37 cellular contexts compared by ENCODE assay signal in the genomic region with DNA sequence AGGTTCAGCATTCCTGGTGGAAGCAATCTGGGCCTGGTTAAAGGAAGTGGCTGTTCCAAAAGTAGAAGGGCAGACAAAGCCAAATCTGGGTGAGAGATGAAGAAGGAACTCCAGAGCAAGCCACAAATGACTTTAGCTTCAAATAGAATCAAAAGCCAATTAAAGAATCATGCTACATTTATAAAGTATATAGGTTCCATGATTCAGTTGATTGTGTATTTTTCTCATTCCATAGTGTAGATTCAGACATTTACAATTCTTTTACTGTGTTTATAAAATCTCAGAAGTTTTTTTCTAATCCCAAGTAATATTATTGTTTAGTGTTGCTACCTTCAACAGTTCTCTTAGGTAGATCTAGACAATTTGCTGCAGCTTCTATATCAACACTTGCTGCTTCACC.
"Had no signal": no experiment of that assay in that cellular context is flagged by ENCODE, and none has a peak within 500 bp of the region (broad histone marks: within the 10 kb centered on the region; RNA-seq: fewer than 3 reads in every experiment).

No MANE protein-coding gene starts in this region.

- H3K4me3 ChIP-seq: adrenal gland, coronary artery, dorsolateral prefrontal cortex, esophagus muscularis mucosa, gastrocnemius medialis, heart left ventricle had no signal

- H3K4me1 ChIP-seq: adrenal gland, esophagus muscularis mucosa, gastrocnemius medialis, heart left ventricle had no signal

- H3K27ac Mint-ChIP-seq: activated B cell treated with CpG ODN at 0.5 μM for 24 hours; activated CD4-positive, alpha-beta memory T cell treated with anti-CD3 and anti-CD28 coated beads for 36 hours; activated CD4-positive, alpha-beta T cell treated with anti-CD3 and anti-CD28 coated beads, Interleukin-2, amount 10 ng/mL, durations not matched to agents 24 days and 14 days; activated CD8-positive, alpha-beta memory T cell treated with anti-CD3 and anti-CD28 coated beads, Interleukin-2, amount 10 ng/mL, durations not matched to agents 7 days and 5 days; activated CD8-positive, alpha-beta T cell treated with anti-CD3 and anti-CD28 coated beads, Interleukin-2, amount 10 ng/mL, durations not matched to agents 7 days and 5 days; activated naive CD4-positive, alpha-beta T cell treated with anti-CD3 and anti-CD28 coated beads for 36 hours; activated naive CD4-positive, alpha-beta T cell treated with anti-CD3 and anti-CD28 coated beads, Interleukin-2, amount 50 U/mL, for 24 hours; activated naive CD8-positive, alpha-beta T cell treated with anti-CD3 and anti-CD28 coated beads for 36 hours; activated naive CD8-positive, alpha-beta T cell treated with anti-CD3 and anti-CD28 coated beads, Interleukin-2, amount 50 U/mL, for 24 hours; activated T-helper 1 cell treated with anti-CD3 and anti-CD28 coated beads, Interleukin-12 subunit alpha, Interleukin-12 subunit beta, Interleukin-2, Interleukin-4 antibody, amounts not matched to agents 30 ng/mL and 10 ng/mL and 1 ng/mL, durations not matched to agents 14 hours and 24 hours and 36 hours; activated T-helper 2 cell treated with anti-CD3 and anti-CD28 coated beads, Interferon-gamma antibody, Interleukin-2, Interleukin-4, amounts not matched to agents 10 μg/mL and 5 μg/mL and 100 μg/mL, durations not matched to agents 14 hours and 24 hours and 36 hours; brain; dendritic cell treated with granulocyte-macrophage colony-stimulating factor and Interleukin-4, amounts not matched to agents 40 ng/mL and 50 ng/mL, for 4 days; T-helper 17 cell; T-helper 2 cell treated with Interferon-gamma antibody and Interleukin-4, amounts not matched to agents 5 μg/mL and 100 μg/mL, for 36 hours had no signal

- H3K36me3 ChIP-seq: adrenal gland, esophagus muscularis mucosa, gastrocnemius medialis, heart left ventricle, WERI-Rb-1 had no signal

- H3K27ac ChIP-seq: adrenal gland, coronary artery, dorsolateral prefrontal cortex, esophagus muscularis mucosa, foreskin keratinocyte, gastrocnemius medialis, heart left ventricle, WERI-Rb-1 had no signal

- H3K27me3 Mint-ChIP-seq: activated CD4-positive, alpha-beta T cell treated with anti-CD3 and anti-CD28 coated beads, Interleukin-2, amount 10 ng/mL, durations not matched to agents 24 days and 14 days; activated CD8-positive, alpha-beta memory T cell treated with anti-CD3 and anti-CD28 coated beads, Interleukin-2, amount 10 ng/mL, durations not matched to agents 7 days and 5 days; activated naive CD4-positive, alpha-beta T cell treated with anti-CD3 and anti-CD28 coated beads, Interleukin-2, amount 50 U/mL, for 24 hours; activated naive CD8-positive, alpha-beta T cell treated with anti-CD3 and anti-CD28 coated beads for 36 hours; central memory CD8-positive, alpha-beta T cell; dendritic cell treated with granulocyte-macrophage colony-stimulating factor and Interleukin-4, amounts not matched to agents 40 ng/mL and 50 ng/mL, for 4 days had no signal

- H3K9me3 ChIP-seq: adrenal gland, esophagus muscularis mucosa, gastrocnemius medialis had no signal

- FAIRE-seq: bronchial epithelial cell had no signal

- H3K4me3 Mint-ChIP-seq: activated B cell treated with CpG ODN at 0.5 μM for 24 hours; activated CD4-positive, alpha-beta memory T cell treated with anti-CD3 and anti-CD28 coated beads for 36 hours; activated CD4-positive, alpha-beta T cell treated with anti-CD3 and anti-CD28 coated beads, Interleukin-2, amount 10 ng/mL, durations not matched to agents 24 days and 14 days; activated CD8-positive, alpha-beta memory T cell treated with anti-CD3 and anti-CD28 coated beads, Interleukin-2, amount 10 ng/mL, durations not matched to agents 7 days and 5 days; activated CD8-positive, alpha-beta T cell treated with anti-CD3 and anti-CD28 coated beads, Interleukin-2, amount 10 ng/mL, durations not matched to agents 7 days and 5 days; activated naive CD4-positive, alpha-beta T cell treated with anti-CD3 and anti-CD28 coated beads for 36 hours; activated naive CD4-positive, alpha-beta T cell treated with anti-CD3 and anti-CD28 coated beads, Interleukin-2, amount 50 U/mL, for 24 hours; activated naive CD8-positive, alpha-beta T cell treated with anti-CD3 and anti-CD28 coated beads for 36 hours; activated naive CD8-positive, alpha-beta T cell treated with anti-CD3 and anti-CD28 coated beads, Interleukin-2, amount 50 U/mL, for 24 hours; activated T-helper 1 cell treated with anti-CD3 and anti-CD28 coated beads, Interleukin-12 subunit alpha, Interleukin-12 subunit beta, Interleukin-2, Interleukin-4 antibody, amounts not matched to agents 30 ng/mL and 10 ng/mL and 1 ng/mL, durations not matched to agents 14 hours and 24 hours and 36 hours; brain; central memory CD8-positive, alpha-beta T cell; dendritic cell treated with granulocyte-macrophage colony-stimulating factor and Interleukin-4, amounts not matched to agents 40 ng/mL and 50 ng/mL, for 4 days; T-helper 17 cell; T-helper 2 cell treated with Interferon-gamma antibody and Interleukin-4, amounts not matched to agents 5 μg/mL and 100 μg/mL, for 36 hours had no signal

- H3K9me3 Mint-ChIP-seq: activated CD4-positive, alpha-beta memory T cell treated with anti-CD3 and anti-CD28 coated beads for 36 hours; activated CD4-positive, alpha-beta T cell treated with anti-CD3 and anti-CD28 coated beads, Interleukin-2, amount 10 ng/mL, durations not matched to agents 24 days and 14 days; activated naive CD4-positive, alpha-beta T cell treated with anti-CD3 and anti-CD28 coated beads for 36 hours; activated naive CD4-positive, alpha-beta T cell treated with anti-CD3 and anti-CD28 coated beads, Interleukin-2, amount 50 U/mL, for 24 hours; activated naive CD8-positive, alpha-beta T cell treated with anti-CD3 and anti-CD28 coated beads for 36 hours; activated naive CD8-positive, alpha-beta T cell treated with anti-CD3 and anti-CD28 coated beads, Interleukin-2, amount 50 U/mL, for 24 hours; activated T-helper 1 cell treated with anti-CD3 and anti-CD28 coated beads, Interleukin-12 subunit alpha, Interleukin-12 subunit beta, Interleukin-2, Interleukin-4 antibody, amounts not matched to agents 30 ng/mL and 10 ng/mL and 1 ng/mL, durations not matched to agents 14 hours and 24 hours and 36 hours; activated T-helper 2 cell treated with anti-CD3 and anti-CD28 coated beads, Interferon-gamma antibody, Interleukin-2, Interleukin-4, amounts not matched to agents 10 μg/mL and 5 μg/mL and 100 μg/mL, durations not matched to agents 14 hours and 24 hours and 36 hours; T-helper 2 cell treated with Interferon-gamma antibody and Interleukin-4, amounts not matched to agents 5 μg/mL and 100 μg/mL, for 36 hours had no signal

- ATAC-seq: activated CD4-positive, CD25-positive, alpha-beta regulatory T cell treated with anti-CD3 and anti-CD28 coated beads, Interleukin-2, amount 50 U/mL, for 24 hours; activated CD8-positive, alpha-beta memory T cell treated with anti-CD3 and anti-CD28 coated beads, Interleukin-2, amount 10 ng/mL, durations not matched to agents 7 days and 5 days; activated CD8-positive, alpha-beta T cell treated with anti-CD3 and anti-CD28 coated beads, Interleukin-2, amount 10 ng/mL, durations not matched to agents 7 days and 5 days; activated naive CD8-positive, alpha-beta T cell treated with anti-CD3 and anti-CD28 coated beads, Interleukin-2, amount 50 U/mL, for 24 hours; foreskin keratinocyte; gastrocnemius medialis; heart left ventricle; T-helper 17 cell had no signal

- H3K27me3 ChIP-seq: adrenal gland, dorsolateral prefrontal cortex, esophagus muscularis mucosa, foreskin keratinocyte, gastrocnemius medialis, heart left ventricle had no signal

- DNase-seq: activated B cell treated with CpG ODN at 0.5 μM for 24 hours; activated CD4-positive, alpha-beta memory T cell treated with anti-CD3 and anti-CD28 coated beads for 36 hours; activated CD4-positive, alpha-beta T cell treated with anti-CD3 and anti-CD28 coated beads, Interleukin-2, amount 10 ng/mL, durations not matched to agents 24 days and 14 days; activated CD8-positive, alpha-beta memory T cell treated with anti-CD3 and anti-CD28 coated beads, Interleukin-2, amount 10 ng/mL, durations not matched to agents 7 days and 5 days; activated CD8-positive, alpha-beta memory T cell treated with anti-CD3 and anti-CD28 coated beads, Interleukin-2, amount 50 U/mL, for 4 hours; activated CD8-positive, alpha-beta T cell treated with anti-CD3 and anti-CD28 coated beads, Interleukin-2, amount 10 ng/mL, durations not matched to agents 7 days and 5 days; activated effector memory CD4-positive, alpha-beta T cell treated with anti-CD3 and anti-CD28 coated beads, Interleukin-2, amount 50 U/mL, for 16 hours; activated naive CD4-positive, alpha-beta T cell treated with anti-CD3 and anti-CD28 coated beads for 36 hours; activated naive CD8-positive, alpha-beta T cell treated with anti-CD3 and anti-CD28 coated beads for 36 hours; activated naive CD8-positive, alpha-beta T cell treated with anti-CD3 and anti-CD28 coated beads, Interleukin-2, amount 50 U/mL, for 24 hours; activated T-cell treated with anti-CD3 and anti-CD28 coated beads, Interleukin-2, amount 50 U/mL, for 1 hour; activated T-cell treated with anti-CD3 and anti-CD28 coated beads, Interleukin-2, amount 50 U/mL, for 48 hours; adrenal gland; amygdala; aorta; dorsolateral prefrontal cortex; effector memory CD4-positive, alpha-beta T cell; erythroblast; foreskin keratinocyte; gastrocnemius medialis; glutamatergic neuron; heart left ventricle; T-helper 1 cell; T-helper 17 cell; T1000; WERI-Rb-1 had no signal

- H3K36me3 Mint-ChIP-seq: activated CD4-positive, alpha-beta memory T cell treated with anti-CD3 and anti-CD28 coated beads for 36 hours; activated CD8-positive, alpha-beta memory T cell treated with anti-CD3 and anti-CD28 coated beads, Interleukin-2, amount 10 ng/mL, durations not matched to agents 7 days and 5 days; activated naive CD4-positive, alpha-beta T cell treated with anti-CD3 and anti-CD28 coated beads, Interleukin-2, amount 50 U/mL, for 24 hours; activated naive CD8-positive, alpha-beta T cell treated with anti-CD3 and anti-CD28 coated beads for 36 hours; brain had no signal

- H3K4me1 Mint-ChIP-seq: activated B cell treated with CpG ODN at 0.5 μM for 24 hours; activated CD4-positive, alpha-beta T cell treated with anti-CD3 and anti-CD28 coated beads, Interleukin-2, amount 10 ng/mL, durations not matched to agents 24 days and 14 days; activated CD8-positive, alpha-beta memory T cell treated with anti-CD3 and anti-CD28 coated beads, Interleukin-2, amount 10 ng/mL, durations not matched to agents 7 days and 5 days; activated naive CD4-positive, alpha-beta T cell treated with anti-CD3 and anti-CD28 coated beads, Interleukin-2, amount 50 U/mL, for 24 hours; activated naive CD8-positive, alpha-beta T cell treated with anti-CD3 and anti-CD28 coated beads for 36 hours; activated naive CD8-positive, alpha-beta T cell treated with anti-CD3 and anti-CD28 coated beads, Interleukin-2, amount 50 U/mL, for 24 hours; central memory CD8-positive, alpha-beta T cell; T-helper 17 cell had no signal
